ENCODE assay signal across 8 cellular contexts in genomic region chr4:87391783-87392054, GRCh38. TPM values are rescaled to one million over a fixed set of nuclear protein-coding genes. Genes with fewer than 3 reads are reported as not detected.
A peak's percentile ranks its signal among the peaks of the same experiment; 100 is the strongest.
DNase-seq lines count a peak whose midpoint lies in the region; ATAC-seq and TF ChIP-seq lines count a peak whose summit lies in the region.

No MANE protein-coding gene starts in this region.

- peak overlapping the region; percentile 89 for H3K9ac ChIP-seq in Loucy (ENCODE audit: low read depth, low read length, poor library complexity, severe bottlenecking)

- TF ChIP-seq CTCF in BE2C (IDR thresholded peaks at IDR 0.05; ENCODE audit: low read depth, low read length) = no peak
- no peak for TF ChIP-seq CTCF in Loucy (conservative IDR thresholded peaks at IDR 0.05; ENCODE audit: low read length)
- no peak for TF ChIP-seq CTCF in natural killer cell (IDR thresholded peaks at IDR 0.05)

- H3K36me3 Mint-ChIP-seq in dendritic cell treated with granulocyte-macrophage colony-stimulating factor and Interleukin-4, amounts not matched to agents 40 ng/mL and 50 ng/mL, for 4 days (ENCODE audit: low read depth) = peaks cover 25% of the 10 kb centered on the region
- H3K36me3 Mint-ChIP-seq in natural killer cell = no peaks in the 10 kb centered on the region

- no peak for TF ChIP-seq POLR2A in GM18505 (IDR thresholded peaks at IDR 0.05; ENCODE audit: borderline replicate concordance, extremely low read depth, insufficient read depth, insufficient read length)

- peak overlapping the region; percentile 90 for H3K4me3 Mint-ChIP-seq in dendritic cell treated with granulocyte-macrophage colony-stimulating factor and Interleukin-4, amounts not matched to agents 40 ng/mL and 50 ng/mL, for 4 days
- peak overlapping the region; percentile 96 for H3K4me3 Mint-ChIP-seq in natural killer cell

- H3F3A ChIP-seq in Loucy (ENCODE audit: low read depth) = no peaks in the 10 kb centered on the region

- no peaks in the 10 kb centered on the region for H3K27me3 ChIP-seq in BE2C
- H3K27me3 ChIP-seq in Loucy (ENCODE audit: insufficient read depth, low read length, poor library complexity, severe bottlenecking) = no peaks in the 10 kb centered on the region

- peaks cover 4% of the 10 kb centered on the region; the same call in 1 of the 2 replicates for H3K4me1 ChIP-seq in BE2C
- peaks cover 26% of the 10 kb centered on the region for H3K4me1 ChIP-seq in Loucy (ENCODE audit: insufficient read depth, low read length, poor library complexity, severe bottlenecking)

- ATAC-seq in natural killer cell = no peak
- no peak for ATAC-seq in GM18505 (IDR thresholded peaks at IDR 0.05; ENCODE audit: unreplicated experiment)
- ATAC-seq in GM19395 (IDR thresholded peaks at IDR 0.05; ENCODE audit: unreplicated experiment) = no peak

- peaks cover 29% of the 10 kb centered on the region for H3K4me1 Mint-ChIP-seq in dendritic cell treated with granulocyte-macrophage colony-stimulating factor and Interleukin-4, amounts not matched to agents 40 ng/mL and 50 ng/mL, for 4 days (ENCODE audit: low read depth)
- peaks cover 39 to 40% of the 10 kb centered on the region in 2 donors for H3K4me1 Mint-ChIP-seq in natural killer cell

- H3K9me3 ChIP-seq in BE2C = peaks cover 5% of the 10 kb centered on the region; the same call in 1 of the 2 replicates
- H3K9me3 ChIP-seq in Loucy (ENCODE audit: insufficient read depth, low read depth, low read length) = no peaks in the 10 kb centered on the region

- H3K27me3 Mint-ChIP-seq in dendritic cell treated with granulocyte-macrophage colony-stimulating factor and Interleukin-4, amounts not matched to agents 40 ng/mL and 50 ng/mL, for 4 days = no peaks in the 10 kb centered on the region
- H3K27me3 Mint-ChIP-seq in natural killer cell (ENCODE audit: low read depth in 2 of 2) = no peaks in the 10 kb centered on the region

- no peaks in the 10 kb centered on the region for H3K9me2 ChIP-seq in Loucy (replicated peaks; ENCODE audit: low read depth, low read length)

- peak overlapping the region; percentile 98 for H2AFZ ChIP-seq in Loucy (ENCODE audit: low read length)

- H3K36me3 ChIP-seq in BE2C (peaks cover 9% of the 10 kb centered on the region), Loucy (ENCODE audit: insufficient read depth, low read length) (no peaks in the 10 kb centered on the region)

- peak overlapping the region; percentile 93 for H3K27ac Mint-ChIP-seq in dendritic cell treated with granulocyte-macrophage colony-stimulating factor and Interleukin-4, amounts not matched to agents 40 ng/mL and 50 ng/mL, for 4 days
- peak overlapping the region; percentile 91 for H3K27ac Mint-ChIP-seq in natural killer cell

- H3K4me3 ChIP-seq in BE2C (ENCODE audit: low read depth, low read length) = peak overlapping the region; percentile 83
- H3K4me3 ChIP-seq in Loucy (ENCODE audit: low read length, poor library complexity, severe bottlenecking) = peak overlapping the region; percentile 95

- intact Hi-C loops in dendritic cell treated with granulocyte-macrophage colony-stimulating factor and Interleukin-4, amounts not matched to agents 40 ng/mL and 50 ng/mL, for 4 days (cut with micrococcal nuclease) = loop anchor here (1.0 to 10.0 kb wide), 4 partner anchors 17 to 456 kb away; partner anchors contain the start of genes KLHL8 and NUDT9
- intact Hi-C loops in natural killer cell (cut with micrococcal nuclease) = loop anchor here (1.0 to 5.0 kb wide), 2 partner anchors 31 to 76 kb away; partner anchors contain the start of gene NUDT9

- DNase-seq in BE2C = no peak
- DNase-seq in natural killer cell = no peak
- no peak for DNase-seq in T1000 (lab: John Stamatoyannopoulos, UW)
- DNase-seq in stimulated activated CD4-positive, alpha-beta T cell treated with anti-CD3 and anti-CD28 coated beads, Interleukin-2, amount 100 ng/mL, for 24 hours = no peak

- H3K4me2 ChIP-seq in Loucy (ENCODE audit: low read depth, low read length, poor library complexity, severe bottlenecking) = peak overlapping the region; percentile 89

- peaks cover 38% of the 10 kb centered on the region for H3K79me2 ChIP-seq in Loucy (ENCODE audit: insufficient read depth, low read length)

- peaks cover 2% of the 10 kb centered on the region for H4K20me1 ChIP-seq in Loucy (ENCODE audit: insufficient read depth, low read length, poor library complexity, severe bottlenecking)

- H3K9me3 Mint-ChIP-seq in dendritic cell treated with granulocyte-macrophage colony-stimulating factor and Interleukin-4, amounts not matched to agents 40 ng/mL and 50 ng/mL, for 4 days = no peaks in the 10 kb centered on the region
- no peaks in the 10 kb centered on the region for H3K9me3 Mint-ChIP-seq in natural killer cell

RNA-seq across cellular contexts. Expression of gene HSD17B11, which starts 0.7 kb away (rescaled TPM):
- 29.9 TPM for polyA plus RNA-seq in BE2C (2012; ENCODE audit: insufficient read depth, insufficient read length, low read depth)
- 10 to 100 TPM; 42.2 to 50.5 (median 49.8) TPM for total RNA-seq in natural killer cell

RNA-seq across cellular contexts. Expression of gene NUDT9, which starts 30.7 kb away (rescaled TPM):
- 39.2 TPM for polyA plus RNA-seq in BE2C (2012; ENCODE audit: insufficient read depth, insufficient read length, low read depth)
- 1 to 10 TPM; 7.3 to 9.6 (median 9.5) TPM for total RNA-seq in natural killer cell
